Comparison of ENCODE assay signal across 22 cellular contexts in the genomic region with DNA sequence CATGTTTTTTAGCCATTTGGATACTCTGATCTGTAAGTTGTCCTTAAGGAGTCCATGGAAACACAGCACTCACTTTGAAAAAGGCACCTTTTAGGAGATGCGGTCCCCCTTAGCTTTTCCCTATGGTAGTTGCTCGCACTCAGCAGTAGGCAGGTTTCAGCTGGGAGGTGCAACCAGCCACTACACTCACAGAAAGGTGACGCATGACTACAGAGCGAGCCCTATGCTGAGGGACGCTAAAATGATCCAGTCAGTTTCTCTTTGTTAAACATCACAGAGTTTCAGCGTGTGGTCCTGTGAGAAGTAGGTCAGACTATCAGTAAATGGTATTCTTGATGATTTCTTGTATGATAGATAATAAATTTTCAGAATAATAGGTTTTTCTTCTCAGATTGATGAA.
"Had no signal": no experiment of that assay in that cellular context is flagged by ENCODE, and none has a peak within 500 bp of the region (broad histone marks: within the 10 kb centered on the region; RNA-seq: fewer than 3 reads in every experiment).

No MANE protein-coding gene starts in this region.

- H3K4me2 ChIP-seq: SK-N-SH had no signal

- H3K36me3 ChIP-seq: MG63 had no signal

- H3K9ac ChIP-seq: SK-N-SH had no signal

- FAIRE-seq: RCC 7860 had no signal

- H3K27ac ChIP-seq: HL-60 had no signal

- H3K27me3 ChIP-seq: MG63 had no signal

- DNase-seq: Karpas-422, KG1, MG63, NCI-H1092, NCI-H1105 treated with DMSO at 0.1 percent for 48 hours, NCI-H1417 treated with DMSO at 0.1 percent for 48 hours, NCI-H146, NCI-H1694 treated with DMSO at 0.1 percent for 48 hours, NCI-H1930, NCI-H2081, NCI-H2107, NCI-H2227 treated with DMSO at 0.1 percent for 48 hours, NCI-H446, NCI-H510A, NCI-H524 treated with DMSO at 0.1 percent for 48 hours, NCI-H69, Right ventricle myocardium superior, RPMI8226, SK-N-SH, SW 1271 had no signal

- H3K9me3 ChIP-seq: MG63, SK-N-SH had no signal

- H3K4me3 ChIP-seq: MG63 had no signal
